ENCODE assay signal across 2 cellular contexts in genomic region chr7:76511911-76512885, GRCh38. TPM values are rescaled to one million over a fixed set of nuclear protein-coding genes. Genes with fewer than 3 reads are reported as not detected.
"Had no signal": no experiment of that assay in that cellular context is flagged by ENCODE, and none has a peak within 500 bp of the region (broad histone marks: within the 10 kb centered on the region; RNA-seq: fewer than 3 reads in every experiment).

No MANE protein-coding gene starts in this region.

RNA-seq across cellular contexts. Expression of gene SPDYE16, which starts 30.9 kb away (rescaled TPM):
- total RNA-seq: astrocyte, mucosa of gallbladder had no signal
